Comparison of ENCODE assay signal across 8 cellular contexts in the genomic region with DNA sequence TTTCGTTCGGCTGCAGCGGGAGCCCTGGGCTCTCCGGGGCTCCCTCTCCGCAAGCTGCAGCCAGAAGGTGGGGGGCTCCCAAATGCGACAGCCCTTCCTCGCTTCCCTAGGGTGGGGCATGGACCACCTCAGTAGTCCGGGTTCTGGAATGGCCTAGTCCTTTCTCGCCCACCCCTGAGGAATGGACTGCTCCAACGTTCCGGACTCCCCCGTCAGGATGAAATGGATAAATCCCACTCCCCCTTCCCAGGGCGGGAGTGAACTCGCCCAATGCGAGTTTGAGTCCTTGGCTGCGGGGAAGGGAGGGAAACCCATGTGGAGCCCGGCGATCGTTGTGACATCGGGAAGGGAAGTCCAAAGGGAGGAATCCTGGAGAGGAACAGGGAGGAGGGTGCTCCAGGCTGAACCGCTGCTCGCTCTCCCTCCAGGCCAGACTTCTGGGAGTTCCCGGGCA. TPM values are rescaled to one million over a fixed set of nuclear protein-coding genes. Genes with fewer than 3 reads are reported as not detected.
DNase-seq lines count a peak whose midpoint lies in the region; ATAC-seq, FAIRE-seq and TF ChIP-seq lines count a peak whose summit lies in the region.

No MANE protein-coding gene starts in this region.

- WGBS in mesenchymal stem cell = 0% methylated on average over 17 of the region's 23 CpGs
- 2% methylated on average over 23 of the region's 23 CpGs for WGBS in thymus

- H3K4me1 ChIP-seq in endothelial cell of umbilical vein (ENCODE audit: control insufficient read depth, extremely low read depth, insufficient read depth, low read length) = peaks cover 28% of the 10 kb centered on the region
- peaks cover 33% of the 10 kb centered on the region for H3K4me1 ChIP-seq in mesenchymal stem cell (ENCODE audit: control insufficient read depth, insufficient read depth, low read depth, low read length)
- H3K4me1 ChIP-seq in thymus (ENCODE audit: control insufficient read depth, insufficient read depth, low read length) = peaks cover 2% of the 10 kb centered on the region

- H3K23ac ChIP-seq in mesenchymal stem cell (ENCODE audit: low read length in 2 of 2) = peak overlapping the region in 1 of 2 experiments; percentile 66

- intact Hi-C loops in endothelial cell of umbilical vein (cut with micrococcal nuclease) = loop anchor here (1.0 to 10.0 kb wide), 5 partner anchors 8 to 155 kb away; a partner anchor contains a TSS

- no peaks in the 10 kb centered on the region for H4K20me1 ChIP-seq in endothelial cell of umbilical vein (replicated peaks; ENCODE audit: control insufficient read depth, extremely low read depth, insufficient read depth, low read length)

- no peaks in the 10 kb centered on the region for H3K79me1 ChIP-seq in mesenchymal stem cell (replicated peaks; ENCODE audit: low read length, poor library complexity, severe bottlenecking)

- H2AFZ ChIP-seq in endothelial cell of umbilical vein (ENCODE audit: low read depth, low read length) (peak overlapping the region; percentile 90), mesenchymal stem cell (ENCODE audit: low read depth, low read length) (peak overlapping the region; percentile 72)

- TF ChIP-seq POLR2A in NB4 (IDR thresholded peaks at IDR 0.05; ENCODE audit: extremely low read depth, insufficient read length) = no peak
- TF ChIP-seq POLR2A in endothelial cell of umbilical vein (IDR thresholded peaks at IDR 0.05; ENCODE audit: low read depth, low read length) = peak; percentile 14

- peak overlapping the region; percentile 87 for H4K91ac ChIP-seq in mesenchymal stem cell (ENCODE audit: low read length)

- H3K9ac ChIP-seq in endothelial cell of umbilical vein (replicated peaks; ENCODE audit: extremely low read depth, insufficient read depth, low read length) (peak overlapping the region; percentile 50), mesenchymal stem cell (ENCODE audit: low read length) (peak overlapping the region; percentile 93)

- FAIRE-seq in endothelial cell of umbilical vein (lab: Jason Lieb, UNC) = no peak

- H2BK5ac ChIP-seq in mesenchymal stem cell (ENCODE audit: low read depth, low read length, poor library complexity, severe bottlenecking) = no peak overlapping the region

- CTCF ChIA-PET in endothelial cell of umbilical vein (lab: Charles Lee) = interaction anchor here (0.6 to 4.1 kb wide), 10 partner anchors 11 to 151 kb away, joined by 4 to 56 read pairs (median 7); no protein-coding TSS in a partner anchor

- TF ChIP-seq CTCF in NB4 (IDR thresholded peaks at IDR 0.05; ENCODE audit: low read depth, low read length) = no peak
- no peak for TF ChIP-seq CTCF in endothelial cell of umbilical vein (IDR thresholded peaks at IDR 0.05; ENCODE audit: extremely low read depth in 1 of 2, insufficient read depth in 1 of 2, low read depth in 1 of 2, low read length in 2 of 2)

- peak overlapping the region; percentile 82 to 94 for H3K18ac ChIP-seq in mesenchymal stem cell (ENCODE audit: low read depth in 1 of 2, low read length in 2 of 2)

- no peak for ATAC-seq in HG03135 (IDR thresholded peaks at IDR 0.05; ENCODE audit: unreplicated experiment)

- POLR2A ChIA-PET in endothelial cell of umbilical vein (lab: Charles Lee) = no interaction called here

- TSS peak; percentile 31 for BruUV-seq in endothelial cell of umbilical vein (replicated peaks; lab: Mats Ljungman, UMichigan)

- peak overlapping the region; percentile 95 for H3K4me2 ChIP-seq in endothelial cell of umbilical vein (ENCODE audit: insufficient read depth, low read length)
- H3K4me2 ChIP-seq in mesenchymal stem cell (ENCODE audit: low read length, poor library complexity, severe bottlenecking) = peak overlapping the region; percentile 75

- peak overlapping the region; percentile 27 for H4K8ac ChIP-seq in mesenchymal stem cell (ENCODE audit: low read length)

- H2BK12ac ChIP-seq in mesenchymal stem cell (ENCODE audit: low read length in 2 of 2) = peak overlapping the region; percentile 49 to 75

- H3K79me2 ChIP-seq in endothelial cell of umbilical vein (ENCODE audit: control insufficient read depth, insufficient read depth, low read length) = no peaks in the 10 kb centered on the region

- H3K36me3 ChIP-seq in endothelial cell of umbilical vein (ENCODE audit: control insufficient read depth in 2 of 2, extremely low read depth in 1 of 2, insufficient read depth in 2 of 2, low read length in 2 of 2) = no peaks in the 10 kb centered on the region
- no peaks in the 10 kb centered on the region for H3K36me3 ChIP-seq in mesenchymal stem cell (ENCODE audit: control insufficient read depth in 1 of 2, insufficient read depth in 2 of 2, low read depth in 1 of 2, low read length in 2 of 2)
- H3K36me3 ChIP-seq in thymus (ENCODE audit: control insufficient read depth, insufficient read depth) = no peaks in the 10 kb centered on the region

- H3K27me3 ChIP-seq in endothelial cell of umbilical vein (ENCODE audit: control insufficient read depth in 2 of 2, insufficient read depth in 2 of 2, low read length in 2 of 2) = peaks cover 2 to 5% of the 10 kb centered on the region in 2 experiments
- H3K27me3 ChIP-seq in mesenchymal stem cell (ENCODE audit: control insufficient read depth in 1 of 2, insufficient read depth in 1 of 2, low read length in 2 of 2) = peaks cover 4 to 16% of the 10 kb centered on the region in 2 experiments
- peaks cover 43% of the 10 kb centered on the region for H3K27me3 ChIP-seq in thymus (ENCODE audit: control insufficient read depth, insufficient read depth)

- peak; percentile 73 to 84 for DNase-seq in NCI-H2081 (lab: John Stamatoyannopoulos, UW)
- DNase-seq in NCI-H2081 treated with DMSO at 0.1 percent for 48 hours (lab: John Stamatoyannopoulos, UW) = no peak
- peak; percentile 61 for DNase-seq in NB4 (ENCODE audit: low read depth)
- peak; percentile 82 for DNase-seq in SW480 (ENCODE audit: low spot score)
- DNase-seq in endothelial cell of umbilical vein (ENCODE audit: low read depth, low spot score) = peak; percentile 75
- peak; percentile 93 for DNase-seq in mesenchymal stem cell

- peak overlapping the region in 1 of 2 experiments; percentile 37 for H3K14ac ChIP-seq in mesenchymal stem cell (ENCODE audit: low read length in 2 of 2)

- dilution Hi-C loops in endothelial cell of umbilical vein (cut with MboI; ENCODE audit: extremely low pct_ligation_motif_present, low sequenced_read_pairs) = no loop called here

- no peak overlapping the region for H2AK5ac ChIP-seq in mesenchymal stem cell (ENCODE audit: low read length, severe bottlenecking)

- H3K9me3 ChIP-seq in endothelial cell of umbilical vein (replicated peaks; ENCODE audit: control insufficient read depth, insufficient read depth, low read length) (no peaks in the 10 kb centered on the region), mesenchymal stem cell (ENCODE audit: control insufficient read depth, low read length) (no peaks in the 10 kb centered on the region), thymus (ENCODE audit: control insufficient read depth) (peaks cover 4% of the 10 kb centered on the region)

- H2BK120ac ChIP-seq in mesenchymal stem cell (ENCODE audit: low read depth, low read length) = peak overlapping the region; percentile 21

- peak overlapping the region; percentile 42 for H3K27ac ChIP-seq in endothelial cell of umbilical vein (ENCODE audit: insufficient read depth, low read depth, low read length)
- H3K27ac ChIP-seq in mesenchymal stem cell (ENCODE audit: low read length, poor library complexity, severe bottlenecking) = peak overlapping the region; percentile 15
- peak overlapping the region; percentile 6 for H3K27ac ChIP-seq in thymus (ENCODE audit: low read depth)

- H3K9me1 ChIP-seq in endothelial cell of umbilical vein (replicated peaks; ENCODE audit: control insufficient read depth, extremely low read depth, insufficient read depth, low read length) = no peaks in the 10 kb centered on the region

- H3K4ac ChIP-seq in mesenchymal stem cell (ENCODE audit: low read depth in 1 of 2, low read length in 2 of 2) = peak overlapping the region; percentile 43 to 88

- H3K4me3 ChIP-seq in NB4 (ENCODE audit: low read depth, low read length) (peak overlapping the region; percentile 62), endothelial cell of umbilical vein (replicated peaks in 1 of 3; ENCODE audit: insufficient read depth in 1 of 3, low read depth in 1 of 3, low read length in 3 of 3) (peak overlapping the region; percentile 31 to 73 (median 61)), mesenchymal stem cell (ENCODE audit: insufficient read depth in 1 of 2, low read depth in 1 of 2, low read length in 2 of 2) (peak overlapping the region; percentile 65 to 99), thymus (ENCODE audit: low read length) (peak overlapping the region; percentile 40)

- peak overlapping the region; percentile 73 for H2BK15ac ChIP-seq in mesenchymal stem cell (ENCODE audit: low read depth, poor library complexity, severe bottlenecking)

RNA-seq across cellular contexts. Expression of a gene that starts 5.5 kb away (rescaled TPM):
- total RNA-seq in endothelial cell of umbilical vein = not detected in 2 replicates
- polyA plus RNA-seq in endothelial cell of umbilical vein = not detected in 2 replicates
- polyA plus RNA-seq in endothelial cell of umbilical vein (2011; cell fraction: cytosol; rRNA removed) = not detected in 2 replicates
- not detected in 2 replicates for polyA plus RNA-seq in endothelial cell of umbilical vein (2011; cell fraction: nucleus; rRNA removed)
- polyA plus RNA-seq in endothelial cell of umbilical vein (2012) = 0.44 TPM in 1 of 2 replicates, not detected in the other
- polyA minus RNA-seq in endothelial cell of umbilical vein = 0.39 and 1.3 TPM in 2 replicates
- not detected for polyA minus RNA-seq in endothelial cell of umbilical vein (2011; cell fraction: cytosol; rRNA and poly(A)+ RNA removed)
- polyA minus RNA-seq in endothelial cell of umbilical vein (2011; cell fraction: nucleus; rRNA and poly(A)+ RNA removed) = not detected in 2 replicates
- not detected for polyA plus RNA-seq in mesenchymal stem cell (2013, experiment 1 of 2)
- not detected for polyA plus RNA-seq in mesenchymal stem cell (2013, experiment 2 of 2)
- 1.1 TPM for polyA plus RNA-seq in thymus

RNA-seq across cellular contexts. Expression of a gene that starts 7.9 kb away (rescaled TPM):
- 38.9 and 40.6 TPM in 2 replicates for total RNA-seq in endothelial cell of umbilical vein
- 17.6 and 23.7 TPM in 2 replicates for polyA plus RNA-seq in endothelial cell of umbilical vein
- 6.5 and 8.7 TPM in 2 replicates for polyA plus RNA-seq in endothelial cell of umbilical vein (2011; cell fraction: cytosol; rRNA removed)
- polyA plus RNA-seq in endothelial cell of umbilical vein (2011; cell fraction: nucleus; rRNA removed) = 88.1 and 102 TPM in 2 replicates
- 22.6 and 38.8 TPM in 2 replicates for polyA plus RNA-seq in endothelial cell of umbilical vein (2012)
- polyA minus RNA-seq in endothelial cell of umbilical vein = 20.4 and 22.4 TPM in 2 replicates
- 2.5 TPM for polyA minus RNA-seq in endothelial cell of umbilical vein (2011; cell fraction: cytosol; rRNA and poly(A)+ RNA removed)
- 21.9 and 29.7 TPM in 2 replicates for polyA minus RNA-seq in endothelial cell of umbilical vein (2011; cell fraction: nucleus; rRNA and poly(A)+ RNA removed)
- polyA plus RNA-seq in mesenchymal stem cell (2013, experiment 1 of 2) = 30.1 TPM
- 30.7 TPM for polyA plus RNA-seq in mesenchymal stem cell (2013, experiment 2 of 2)
- 7.6 TPM for polyA plus RNA-seq in thymus

RNA-seq across cellular contexts. Expression of a gene that starts 30.3 kb away (rescaled TPM):
- 2.0 and 2.6 TPM in 2 replicates for total RNA-seq in endothelial cell of umbilical vein
- polyA plus RNA-seq in endothelial cell of umbilical vein = 1.3 and 1.4 TPM in 2 replicates
- polyA plus RNA-seq in endothelial cell of umbilical vein (2011; cell fraction: cytosol; rRNA removed) = 0.58 and 0.99 TPM in 2 replicates
- polyA plus RNA-seq in endothelial cell of umbilical vein (2011; cell fraction: nucleus; rRNA removed) = 1.2 and 1.3 TPM in 2 replicates
- 2.1 and 2.7 TPM in 2 replicates for polyA plus RNA-seq in endothelial cell of umbilical vein (2012)
- polyA minus RNA-seq in endothelial cell of umbilical vein = 0.90 and 1.3 TPM in 2 replicates
- polyA minus RNA-seq in endothelial cell of umbilical vein (2011; cell fraction: cytosol; rRNA and poly(A)+ RNA removed) = 5.9 TPM
- polyA minus RNA-seq in endothelial cell of umbilical vein (2011; cell fraction: nucleus; rRNA and poly(A)+ RNA removed) = 0.24 and 1.2 TPM in 2 replicates
- polyA plus RNA-seq in mesenchymal stem cell (2013, experiment 1 of 2) = 4.4 TPM
- 4.5 TPM for polyA plus RNA-seq in mesenchymal stem cell (2013, experiment 2 of 2)
- 14.1 TPM for polyA plus RNA-seq in thymus

RNA-seq across cellular contexts. Expression of a gene that starts 30.7 kb away (rescaled TPM):
- 1.5 TPM in 1 of 2 replicates, not detected in the other for total RNA-seq in endothelial cell of umbilical vein
- polyA plus RNA-seq in endothelial cell of umbilical vein = 1.8 and 2.5 TPM in 2 replicates
- 1.2 TPM in 2 replicates for polyA plus RNA-seq in endothelial cell of umbilical vein (2011; cell fraction: cytosol; rRNA removed)
- 0.25 and 0.97 TPM in 2 replicates for polyA plus RNA-seq in endothelial cell of umbilical vein (2011; cell fraction: nucleus; rRNA removed)
- 0.52 and 0.78 TPM in 2 replicates for polyA plus RNA-seq in endothelial cell of umbilical vein (2012)
- not detected in 2 replicates for polyA minus RNA-seq in endothelial cell of umbilical vein
- 1.4 TPM for polyA minus RNA-seq in endothelial cell of umbilical vein (2011; cell fraction: cytosol; rRNA and poly(A)+ RNA removed)
- 0.91 TPM in 1 of 2 replicates, not detected in the other for polyA minus RNA-seq in endothelial cell of umbilical vein (2011; cell fraction: nucleus; rRNA and poly(A)+ RNA removed)
- polyA plus RNA-seq in mesenchymal stem cell (2013, experiment 1 of 2) = 0.79 TPM
- polyA plus RNA-seq in mesenchymal stem cell (2013, experiment 2 of 2) = 0.79 TPM
- polyA plus RNA-seq in thymus = 4.0 TPM

RNA-seq across cellular contexts. Expression of a gene that starts 35.5 kb away (rescaled TPM):
- 4.2 and 4.5 TPM in 2 replicates for total RNA-seq in endothelial cell of umbilical vein
- polyA plus RNA-seq in endothelial cell of umbilical vein = 2.2 and 4.4 TPM in 2 replicates
- 2.3 and 2.4 TPM in 2 replicates for polyA plus RNA-seq in endothelial cell of umbilical vein (2011; cell fraction: cytosol; rRNA removed)
- polyA plus RNA-seq in endothelial cell of umbilical vein (2011; cell fraction: nucleus; rRNA removed) = 5.5 and 5.6 TPM in 2 replicates
- 1.3 and 4.4 TPM in 2 replicates for polyA plus RNA-seq in endothelial cell of umbilical vein (2012)
- 2.6 and 4.1 TPM in 2 replicates for polyA minus RNA-seq in endothelial cell of umbilical vein
- polyA minus RNA-seq in endothelial cell of umbilical vein (2011; cell fraction: cytosol; rRNA and poly(A)+ RNA removed) = 2.7 TPM
- 3.6 TPM in 1 of 2 replicates, not detected in the other for polyA minus RNA-seq in endothelial cell of umbilical vein (2011; cell fraction: nucleus; rRNA and poly(A)+ RNA removed)
- 5.4 TPM for polyA plus RNA-seq in mesenchymal stem cell (2013, experiment 1 of 2)
- 5.1 TPM for polyA plus RNA-seq in mesenchymal stem cell (2013, experiment 2 of 2)
- 9.0 TPM for polyA plus RNA-seq in thymus
